In genomic region chrX:99001286-99001685, GRCh38 we compare ENCODE assay signal across 6 cellular contexts.
"Had no signal": no experiment of that assay in that cellular context is flagged by ENCODE, and none has a peak within 500 bp of the region (broad histone marks: within the 10 kb centered on the region; RNA-seq: fewer than 3 reads in every experiment).

No MANE protein-coding gene starts in this region.

- H3K36me3 Mint-ChIP-seq: IgD-negative memory B cell had no signal

- H3K4me2 ChIP-seq: GM23338, KMS-11 had no signal

- H3K4me3 ChIP-seq: GM23338 had no signal

- H3K4me3 Mint-ChIP-seq: GM23338, IgD-negative memory B cell had no signal

- DNase-seq: HCEC 1CT, KBM-7 had no signal

- H3K9ac ChIP-seq: KMS-11 had no signal

- H3K9me3 Mint-ChIP-seq: GM23338 had no signal

- H3K27ac Mint-ChIP-seq: GM23338, IgD-negative memory B cell had no signal

- H3K27me3 Mint-ChIP-seq: IgD-negative memory B cell had no signal

- H3K27ac ChIP-seq: KMS-11 had no signal

- H3K4me1 Mint-ChIP-seq: GM23338 had no signal

- ATAC-seq: GM23338, HepG2 had no signal
